18 cellular contexts compared by ENCODE assay signal in genomic region chr21:42027804-42028753, GRCh38. TPM values are rescaled to one million over a fixed set of nuclear protein-coding genes. Genes with fewer than 3 reads are reported as not detected.
DNase-seq lines count a peak whose midpoint lies in the region; ATAC-seq, FAIRE-seq and TF ChIP-seq lines count a peak whose summit lies in the region.
"Had no signal": no experiment of that assay in that cellular context is flagged by ENCODE, and none has a peak within 500 bp of the region (broad histone marks: within the 10 kb centered on the region; RNA-seq: fewer than 3 reads in every experiment).

No MANE protein-coding gene starts in this region.

- H3K27me3 Mint-ChIP-seq in activated CD4-positive, alpha-beta T cell treated with anti-CD3 and anti-CD28 coated beads, Interleukin-2, amount 10 ng/mL, durations not matched to agents 7 days and 5 days, result peaks cover 1% of the 10 kb centered on the region
- peaks cover 3% of the 10 kb centered on the region for H3K27me3 Mint-ChIP-seq in activated CD4-positive, alpha-beta T cell treated with anti-CD3 and anti-CD28 coated beads for 36 hours
- H3K27me3 Mint-ChIP-seq in WTC11 (ENCODE audit: low read depth), result no peaks in the 10 kb centered on the region
- H3K27me3 Mint-ChIP-seq: activated B cell treated with CpG ODN at 0.5 μM for 24 hours had no signal

- H3K4me1 Mint-ChIP-seq in activated CD4-positive, alpha-beta T cell treated with anti-CD3 and anti-CD28 coated beads, Interleukin-2, amount 10 ng/mL, durations not matched to agents 7 days and 5 days, result no peaks in the 10 kb centered on the region
- no peaks in the 10 kb centered on the region for H3K4me1 Mint-ChIP-seq in activated CD4-positive, alpha-beta T cell treated with anti-CD3 and anti-CD28 coated beads for 36 hours
- no peaks in the 10 kb centered on the region for H3K4me1 Mint-ChIP-seq in WTC11
- H3K4me1 Mint-ChIP-seq: CD8-positive, alpha-beta memory T cell had no signal

- DNase-seq in activated CD4-positive, alpha-beta T cell treated with anti-CD3 and anti-CD28 coated beads, Interleukin-2, amount 10 ng/mL, durations not matched to agents 7 days and 5 days, result no peak
- DNase-seq in activated CD4-positive, alpha-beta T cell treated with anti-CD3 and anti-CD28 coated beads for 36 hours, result no peak
- DNase-seq in NOMO-1 treated with dmso at 0.1 percent for 144 hours (lab: John Stamatoyannopoulos, UW; ENCODE audit: unreplicated experiment) (peak; percentile 19), superior temporal gyrus (ENCODE audit: extremely low spot score) (peak; percentile 71), foreskin melanocyte (no peak), WTC11 (ENCODE audit: low spot score) (no peak)
- DNase-seq: activated B cell treated with CpG ODN at 0.5 μM for 24 hours; activated CD8-positive, alpha-beta memory T cell treated with anti-CD3 and anti-CD28 coated beads, Interleukin-2, amount 50 U/mL, for 4 hours; CD8-positive, alpha-beta memory T cell; central memory CD4-positive, alpha-beta T cell; heart left ventricle; islet precursor cell; NCI-H187; stimulated activated CD4-positive, alpha-beta T cell treated with anti-CD3 and anti-CD28 coated beads, Interleukin-15, amount 100 ng/mL, for 24 hours; T-cell had no signal

- TF ChIP-seq CTCF in WTC11 (IDR thresholded peaks at IDR 0.05), result no peak

- no peak for ATAC-seq in activated CD4-positive, alpha-beta T cell treated with anti-CD3 and anti-CD28 coated beads for 36 hours
- ATAC-seq in WTC11, result no peak
- ATAC-seq in activated CD4-positive, CD25-positive, alpha-beta regulatory T cell treated with anti-CD3 and anti-CD28 coated beads, Interleukin-2, amount 50 U/mL, for 24 hours, result no peak
- ATAC-seq: A549, T-cell had no signal

- intact Hi-C loops in activated CD4-positive, alpha-beta T cell treated with anti-CD3 and anti-CD28 coated beads for 36 hours (cut with DNase I, micrococcal nuclease), result no loop called here

- H3K27ac Mint-ChIP-seq in activated CD4-positive, alpha-beta T cell treated with anti-CD3 and anti-CD28 coated beads, Interleukin-2, amount 10 ng/mL, durations not matched to agents 7 days and 5 days, result peak overlapping the region; percentile 44
- no peak overlapping the region for H3K27ac Mint-ChIP-seq in activated CD4-positive, alpha-beta T cell treated with anti-CD3 and anti-CD28 coated beads for 36 hours
- H3K27ac Mint-ChIP-seq in WTC11, result no peak overlapping the region
- H3K27ac Mint-ChIP-seq: activated B cell treated with CpG ODN at 0.5 μM for 24 hours; CD8-positive, alpha-beta memory T cell; T-cell had no signal

- CTCF ChIA-PET in activated CD4-positive, alpha-beta T cell treated with anti-CD3 and anti-CD28 coated beads, Interleukin-2, amount 10 ng/mL, durations not matched to agents 7 days and 5 days (lab: Charles Lee), result no interaction called here
- CTCF ChIA-PET in activated CD4-positive, alpha-beta T cell treated with anti-CD3 and anti-CD28 coated beads for 36 hours (lab: Charles Lee), result interaction anchor here (0.5 kb wide), 1 partner anchor 71 kb away, joined by 3 read pairs; no protein-coding TSS in a partner anchor
- CTCF ChIA-PET in WTC11 (lab: Charles Lee), result no interaction called here

- POLR2A ChIA-PET in activated CD4-positive, alpha-beta T cell treated with anti-CD3 and anti-CD28 coated beads, Interleukin-2, amount 10 ng/mL, durations not matched to agents 7 days and 5 days (lab: Charles Lee), result no interaction called here
- POLR2A ChIA-PET in activated CD4-positive, alpha-beta T cell treated with anti-CD3 and anti-CD28 coated beads for 36 hours (lab: Charles Lee), result no interaction called here
- POLR2A ChIA-PET in WTC11 (lab: Charles Lee), result no interaction called here

- no peak overlapping the region for H3K4me3 Mint-ChIP-seq in activated CD4-positive, alpha-beta T cell treated with anti-CD3 and anti-CD28 coated beads, Interleukin-2, amount 10 ng/mL, durations not matched to agents 7 days and 5 days
- H3K4me3 Mint-ChIP-seq in activated CD4-positive, alpha-beta T cell treated with anti-CD3 and anti-CD28 coated beads for 36 hours, result no peak overlapping the region
- no peak overlapping the region for H3K4me3 Mint-ChIP-seq in WTC11
- H3K4me3 Mint-ChIP-seq: activated B cell treated with CpG ODN at 0.5 μM for 24 hours; CD8-positive, alpha-beta memory T cell; T-cell had no signal

- peak; percentile 80 for FAIRE-seq in endometrium (lab: Jason Lieb, UNC)
- FAIRE-seq: A549 had no signal

- H3K36me3 Mint-ChIP-seq in activated CD4-positive, alpha-beta T cell treated with anti-CD3 and anti-CD28 coated beads, Interleukin-2, amount 10 ng/mL, durations not matched to agents 7 days and 5 days (ENCODE audit: low read depth), result no peaks in the 10 kb centered on the region
- no peaks in the 10 kb centered on the region for H3K36me3 Mint-ChIP-seq in activated CD4-positive, alpha-beta T cell treated with anti-CD3 and anti-CD28 coated beads for 36 hours (ENCODE audit: low read depth)
- H3K36me3 Mint-ChIP-seq in WTC11, result no peaks in the 10 kb centered on the region
- H3K36me3 Mint-ChIP-seq: CD8-positive, alpha-beta memory T cell; T-cell had no signal

- H3K9me3 Mint-ChIP-seq in activated CD4-positive, alpha-beta T cell treated with anti-CD3 and anti-CD28 coated beads, Interleukin-2, amount 10 ng/mL, durations not matched to agents 7 days and 5 days, result no peaks in the 10 kb centered on the region
- no peaks in the 10 kb centered on the region for H3K9me3 Mint-ChIP-seq in activated CD4-positive, alpha-beta T cell treated with anti-CD3 and anti-CD28 coated beads for 36 hours (ENCODE audit: low read depth)
- H3K9me3 Mint-ChIP-seq in WTC11, result no peaks in the 10 kb centered on the region
- H3K9me3 Mint-ChIP-seq: activated B cell treated with CpG ODN at 0.5 μM for 24 hours; CD8-positive, alpha-beta memory T cell; T-cell had no signal

TF ChIP-seq in WTC11, 78 proteins besides CTCF, POLR2A, EP300 and RAD21:
- TF ChIP-seq NR1H2 (CRISPR knock-in tag; IDR thresholded peaks at IDR 0.05) (no peak), IRF2 (CRISPR knock-in tag; IDR thresholded peaks at IDR 0.05; ENCODE audit: borderline replicate concordance, low read depth) (no peak), GTF2I (CRISPR knock-in tag; conservative IDR thresholded peaks at IDR 0.05) (no peak), E2F1 (CRISPR knock-in tag; IDR thresholded peaks at IDR 0.05) (no peak), CREM (CRISPR knock-in tag; IDR thresholded peaks at IDR 0.05) (no peak)
- TF ChIP-seq, protein P1, sequence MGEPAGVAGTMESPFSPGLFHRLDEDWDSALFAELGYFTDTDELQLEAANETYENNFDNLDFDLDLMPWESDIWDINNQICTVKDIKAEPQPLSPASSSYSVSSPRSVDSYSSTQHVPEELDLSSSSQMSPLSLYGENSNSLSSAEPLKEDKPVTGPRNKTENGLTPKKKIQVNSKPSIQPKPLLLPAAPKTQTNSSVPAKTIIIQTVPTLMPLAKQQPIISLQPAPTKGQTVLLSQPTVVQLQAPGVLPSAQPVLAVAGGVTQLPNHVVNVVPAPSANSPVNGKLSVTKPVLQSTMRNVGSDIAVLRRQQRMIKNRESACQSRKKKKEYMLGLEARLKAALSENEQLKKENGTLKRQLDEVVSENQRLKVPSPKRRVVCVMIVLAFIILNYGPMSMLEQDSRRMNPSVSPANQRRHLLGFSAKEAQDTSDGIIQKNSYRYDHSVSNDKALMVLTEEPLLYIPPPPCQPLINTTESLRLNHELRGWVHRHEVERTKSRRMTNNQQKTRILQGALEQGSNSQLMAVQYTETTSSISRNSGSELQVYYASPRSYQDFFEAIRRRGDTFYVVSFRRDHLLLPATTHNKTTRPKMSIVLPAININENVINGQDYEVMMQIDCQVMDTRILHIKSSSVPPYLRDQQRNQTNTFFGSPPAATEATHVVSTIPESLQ (CRISPR knock-in tag; IDR thresholded peaks at IDR 0.05), result no peak
- TF ChIP-seq, protein P2, sequence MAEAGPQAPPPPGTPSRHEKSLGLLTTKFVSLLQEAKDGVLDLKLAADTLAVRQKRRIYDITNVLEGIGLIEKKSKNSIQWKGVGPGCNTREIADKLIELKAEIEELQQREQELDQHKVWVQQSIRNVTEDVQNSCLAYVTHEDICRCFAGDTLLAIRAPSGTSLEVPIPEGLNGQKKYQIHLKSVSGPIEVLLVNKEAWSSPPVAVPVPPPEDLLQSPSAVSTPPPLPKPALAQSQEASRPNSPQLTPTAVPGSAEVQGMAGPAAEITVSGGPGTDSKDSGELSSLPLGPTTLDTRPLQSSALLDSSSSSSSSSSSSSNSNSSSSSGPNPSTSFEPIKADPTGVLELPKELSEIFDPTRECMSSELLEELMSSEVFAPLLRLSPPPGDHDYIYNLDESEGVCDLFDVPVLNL (CRISPR knock-in tag; IDR thresholded peaks at IDR 0.05; ENCODE audit: borderline replicate concordance, low read depth), result no peak
- TF ChIP-seq, protein P3, sequence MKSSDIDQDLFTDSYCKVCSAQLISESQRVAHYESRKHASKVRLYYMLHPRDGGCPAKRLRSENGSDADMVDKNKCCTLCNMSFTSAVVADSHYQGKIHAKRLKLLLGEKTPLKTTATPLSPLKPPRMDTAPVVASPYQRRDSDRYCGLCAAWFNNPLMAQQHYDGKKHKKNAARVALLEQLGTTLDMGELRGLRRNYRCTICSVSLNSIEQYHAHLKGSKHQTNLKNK (CRISPR knock-in tag; IDR thresholded peaks at IDR 0.05), result no peak

RNA-seq across cellular contexts. Expression of gene ZBTB21, which starts 17.9 kb away (rescaled TPM):
- total RNA-seq in activated CD4-positive, alpha-beta T cell treated with anti-CD3 and anti-CD28 coated beads, Interleukin-2, amount 10 ng/mL, durations not matched to agents 7 days and 5 days, result 10 to 100 TPM; 22.1 to 22.6 TPM
- total RNA-seq in activated CD4-positive, alpha-beta T cell treated with anti-CD3 and anti-CD28 coated beads for 36 hours, result 10 to 100 TPM; 30.7 to 32.9 TPM
- 13.8 to 14.2 TPM (median 14.2 TPM) in 3 replicates for total RNA-seq in WTC11 (2021)

RNA-seq across cellular contexts. Expression of gene UMODL1, which starts 43.0 kb away (rescaled TPM):
- total RNA-seq in activated CD4-positive, alpha-beta T cell treated with anti-CD3 and anti-CD28 coated beads, Interleukin-2, amount 10 ng/mL, durations not matched to agents 7 days and 5 days, result under 1 TPM; 0.10 to 0.21 TPM
- not detected for total RNA-seq in activated CD4-positive, alpha-beta T cell treated with anti-CD3 and anti-CD28 coated beads for 36 hours
- 0.11 TPM in 1 of 3 replicates, not detected in the others for total RNA-seq in WTC11 (2021)

Comparison
In these comparisons a context has a peak if more than half of its experiments do, and no peak if none do; other contexts are left out.
1. DNase-seq: peak in NOMO-1 treated with dmso at 0.1 percent for 144 hours (single experiment) and superior temporal gyrus (single experiment); none in activated CD4-positive, alpha-beta T cell treated with anti-CD3 and anti-CD28 coated beads, Interleukin-2, amount 10 ng/mL, durations not matched to agents 7 days and 5 days (single experiment), activated CD4-positive, alpha-beta T cell treated with anti-CD3 and anti-CD28 coated beads for 36 hours (single experiment), foreskin melanocyte (single experiment) and WTC11 (single experiment).